ENCODE assay signal across 8 cellular contexts in the genomic region with DNA sequence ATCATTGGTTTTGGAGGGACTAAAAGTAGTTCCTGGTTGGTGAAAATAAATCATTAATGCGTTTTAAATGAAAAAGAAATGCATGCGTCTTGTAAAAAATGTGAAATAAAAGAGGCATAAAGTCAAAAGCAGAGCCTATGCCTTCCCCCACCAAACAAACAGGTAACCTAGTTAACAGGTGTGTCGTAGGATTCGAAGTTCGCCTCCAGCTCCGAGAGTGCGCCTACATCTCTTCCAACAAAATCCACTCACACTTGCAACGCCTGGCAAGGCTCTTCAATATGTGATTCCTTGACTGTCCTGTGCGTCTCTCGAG. TPM values are rescaled to one million over a fixed set of nuclear protein-coding genes. Genes with fewer than 3 reads are reported as not detected.
A peak's percentile ranks its signal among the peaks of the same experiment; 100 is the strongest.
DNase-seq lines count a peak whose midpoint lies in the region; ATAC-seq, FAIRE-seq and TF ChIP-seq lines count a peak whose summit lies in the region.

No MANE protein-coding gene starts in this region.

- H4K20me1 ChIP-seq in keratinocyte (ENCODE audit: control insufficient read depth, extremely low read depth, insufficient read depth, low read length) = peaks cover 2% of the 10 kb centered on the region

- H3K4me1 ChIP-seq in cardiac muscle cell (ENCODE audit: low read depth) (peaks cover 24% of the 10 kb centered on the region), keratinocyte (ENCODE audit: control insufficient read depth, extremely low read depth, insufficient read depth, low read length) (peaks cover 7% of the 10 kb centered on the region), thoracic aorta (ENCODE audit: control insufficient read depth in 1 of 2, low read depth in 2 of 2) (peaks cover 18 to 44% of the 10 kb centered on the region in 2 donors)

- peak overlapping the region; percentile 94 for H3K4me2 ChIP-seq in keratinocyte (ENCODE audit: control insufficient read depth, extremely low read depth, insufficient read depth, low read depth, low read length)

- H3K27me3 ChIP-seq in cardiac muscle cell (no peaks in the 10 kb centered on the region), keratinocyte (ENCODE audit: control insufficient read depth, extremely low read depth, insufficient read depth, low read length) (no peaks in the 10 kb centered on the region), thoracic aorta (replicated peaks; ENCODE audit: insufficient read depth) (no peaks in the 10 kb centered on the region)

- intact Hi-C loops in Right ventricle myocardium inferior (cut with DNase I) = loop anchor here (5.0 kb wide), 1 partner anchor 168 kb away; the partner anchor contains the start of gene MEX3C

- peak overlapping the region; percentile 66 for H3K4me3 ChIP-seq in cardiac muscle cell
- peak overlapping the region; percentile 65 to 95 (median 74) for H3K4me3 ChIP-seq in keratinocyte (ENCODE audit: control insufficient read depth in 2 of 3, extremely low read depth in 1 of 3, insufficient read depth in 2 of 3, low read depth in 1 of 3, low read length in 3 of 3)
- peak overlapping the region; percentile 83 for H3K4me3 ChIP-seq in thoracic aorta

- H3K4me1 Mint-ChIP-seq in activated naive CD8-positive, alpha-beta T cell treated with anti-CD3 and anti-CD28 coated beads for 36 hours = peaks cover 39% of the 10 kb centered on the region

- H3K9me3 Mint-ChIP-seq in activated naive CD8-positive, alpha-beta T cell treated with anti-CD3 and anti-CD28 coated beads for 36 hours = no peaks in the 10 kb centered on the region

- no peaks in the 10 kb centered on the region for H3K27me3 Mint-ChIP-seq in activated naive CD8-positive, alpha-beta T cell treated with anti-CD3 and anti-CD28 coated beads for 36 hours

- peaks cover 49% of the 10 kb centered on the region for H3K79me2 ChIP-seq in keratinocyte (ENCODE audit: control insufficient read depth, insufficient read depth, low read length)

- TF ChIP-seq CTCF in cardiac muscle cell (IDR thresholded peaks at IDR 0.05; ENCODE audit: low read depth, low read length) = no peak
- no peak for TF ChIP-seq CTCF in keratinocyte (optimal IDR thresholded peaks at IDR 0.05 in 1 of 3, IDR thresholded peaks at IDR 0.05 in 1 of 3, conservative IDR thresholded peaks at IDR 0.05 in 1 of 3; ENCODE audit: extremely low read depth in 1 of 3, insufficient read depth in 2 of 3, low read length in 3 of 3)
- TF ChIP-seq CTCF in thoracic aorta (IDR thresholded peaks at IDR 0.05) = no peak

- no peak for ATAC-seq in Right ventricle myocardium inferior
- no peak for ATAC-seq in thoracic aorta (ENCODE audit: insufficient number of reproducible peaks, low FRiP score, low read depth)

- peak overlapping the region; percentile 97 for H3K4me3 Mint-ChIP-seq in activated naive CD8-positive, alpha-beta T cell treated with anti-CD3 and anti-CD28 coated beads for 36 hours

- H3K36me3 ChIP-seq in cardiac muscle cell = no peaks in the 10 kb centered on the region
- peaks cover 0 to 4% of the 10 kb centered on the region in 2 experiments for H3K36me3 ChIP-seq in keratinocyte (ENCODE audit: control insufficient read depth in 2 of 2, extremely low read depth in 1 of 2, insufficient read depth in 2 of 2, low read length in 2 of 2)
- no peaks in the 10 kb centered on the region for H3K36me3 ChIP-seq in thoracic aorta

- H3K9me3 ChIP-seq in cardiac muscle cell (ENCODE audit: low read depth) (no peaks in the 10 kb centered on the region), keratinocyte (ENCODE audit: control insufficient read depth, low read depth, low read length) (no peaks in the 10 kb centered on the region), thoracic aorta (no peaks in the 10 kb centered on the region)

- FAIRE-seq in keratinocyte (lab: Jason Lieb, UNC) = peak; percentile 44

- peak overlapping the region; percentile 79 for H3K9ac ChIP-seq in keratinocyte (ENCODE audit: control insufficient read depth, extremely low read depth, insufficient read depth, low read length)

- H2AFZ ChIP-seq in keratinocyte (ENCODE audit: control insufficient read depth, low read length) = peak overlapping the region; percentile 90

- DNase-seq in cardiac muscle cell (ENCODE audit: low read depth in 1 of 2, low spot score in 1 of 2) (no peak), Right ventricle myocardium inferior (ENCODE audit: missing footprints) (no peak), keratinocyte (ENCODE audit: low read depth, low spot score) (no peak), thoracic aorta (ENCODE audit: low spot score) (no peak), SW480 (ENCODE audit: low spot score) (no peak), HCEC 1CT (no peak)
- no peak for DNase-seq in activated naive CD8-positive, alpha-beta T cell treated with anti-CD3 and anti-CD28 coated beads for 36 hours
- no peak for DNase-seq in activated CD4-positive, CD25-positive, alpha-beta regulatory T cell (lab: John Stamatoyannopoulos, UW)

- peaks cover 2% of the 10 kb centered on the region for H3K9me1 ChIP-seq in keratinocyte (ENCODE audit: control insufficient read depth, extremely low read depth, insufficient read depth, low read length)

- H3K27ac Mint-ChIP-seq in activated naive CD8-positive, alpha-beta T cell treated with anti-CD3 and anti-CD28 coated beads for 36 hours = peak overlapping the region; percentile 95

- H3K27ac ChIP-seq in cardiac muscle cell (peak overlapping the region; percentile 99), keratinocyte (ENCODE audit: control insufficient read depth, insufficient read depth, low read length) (peak overlapping the region; percentile 77), thoracic aorta (peak overlapping the region; percentile 93 to 94)

- dilution Hi-C loops in keratinocyte (cut with MboI; ENCODE audit: extremely low pct_ligation_motif_present, low sequenced_read_pairs) = no loop called here

- peaks cover 21% of the 10 kb centered on the region for H3K36me3 Mint-ChIP-seq in activated naive CD8-positive, alpha-beta T cell treated with anti-CD3 and anti-CD28 coated beads for 36 hours

RNA-seq across cellular contexts. Expression of gene SMAD4, which starts 0.7 kb away (rescaled TPM):
- 69.4 and 72.4 TPM in 2 replicates for total RNA-seq in cardiac muscle cell
- 75.5 and 90.0 TPM in 2 replicates for polyA plus RNA-seq in cardiac muscle cell
- total RNA-seq in Right ventricle myocardium inferior = 94.7 TPM
- 10 to 100 TPM; 57.2 to 59.5 TPM for total RNA-seq in activated naive CD8-positive, alpha-beta T cell treated with anti-CD3 and anti-CD28 coated beads for 36 hours
- 48.1 to 73.6 TPM (median 68.2 TPM) in 3 replicates for polyA plus RNA-seq in keratinocyte
- 17.2 TPM for polyA plus RNA-seq in keratinocyte (2011; ENCODE audit: low read depth)
- 28.3 and 58.9 TPM in 2 replicates for polyA plus RNA-seq in keratinocyte (2011; cell fraction: cytosol; rRNA removed)
- polyA plus RNA-seq in keratinocyte (2011; cell fraction: nucleus; rRNA removed) = 34.6 and 41.5 TPM in 2 replicates
- 31.6 and 41.5 TPM in 2 replicates for polyA plus RNA-seq in keratinocyte (2012; ENCODE audit: low replicate concordance)
- 70.8 to 110 TPM (median 102 TPM) in 3 replicates for polyA minus RNA-seq in keratinocyte
- polyA minus RNA-seq in keratinocyte (2011; cell fraction: cytosol; rRNA and poly(A)+ RNA removed) = 15.2 TPM
- 11.2 and 41.1 TPM in 2 replicates for polyA minus RNA-seq in keratinocyte (2011; cell fraction: nucleus; rRNA and poly(A)+ RNA removed)
- total RNA-seq in thoracic aorta = 100 to 1,000 TPM; 115 to 155 TPM
